ENCODE assay signal across 1 cellular context in genomic region chr19:43966079-43966694, GRCh38.
TF ChIP-seq lines count a peak whose summit lies in the region.

No MANE protein-coding gene starts in this region.

TF ChIP-seq in IMR-90, 13 proteins besides CTCF, POLR2A, EP300 and RAD21 (continued from another document):
- TF ChIP-seq USF2 (IDR thresholded peaks at IDR 0.05; ENCODE audit: low read depth, low read length) (no peak), CEBPB (IDR thresholded peaks at IDR 0.05; ENCODE audit: low read depth, low read length) (no peak), FOS (IDR thresholded peaks at IDR 0.05; ENCODE audit: low read depth, low read length) (no peak), MAZ (IDR thresholded peaks at IDR 0.05; ENCODE audit: borderline replicate concordance, low read depth, low read length) (no peak)
